Comparison of ENCODE assay signal across 14 cellular contexts in the genomic region with DNA sequence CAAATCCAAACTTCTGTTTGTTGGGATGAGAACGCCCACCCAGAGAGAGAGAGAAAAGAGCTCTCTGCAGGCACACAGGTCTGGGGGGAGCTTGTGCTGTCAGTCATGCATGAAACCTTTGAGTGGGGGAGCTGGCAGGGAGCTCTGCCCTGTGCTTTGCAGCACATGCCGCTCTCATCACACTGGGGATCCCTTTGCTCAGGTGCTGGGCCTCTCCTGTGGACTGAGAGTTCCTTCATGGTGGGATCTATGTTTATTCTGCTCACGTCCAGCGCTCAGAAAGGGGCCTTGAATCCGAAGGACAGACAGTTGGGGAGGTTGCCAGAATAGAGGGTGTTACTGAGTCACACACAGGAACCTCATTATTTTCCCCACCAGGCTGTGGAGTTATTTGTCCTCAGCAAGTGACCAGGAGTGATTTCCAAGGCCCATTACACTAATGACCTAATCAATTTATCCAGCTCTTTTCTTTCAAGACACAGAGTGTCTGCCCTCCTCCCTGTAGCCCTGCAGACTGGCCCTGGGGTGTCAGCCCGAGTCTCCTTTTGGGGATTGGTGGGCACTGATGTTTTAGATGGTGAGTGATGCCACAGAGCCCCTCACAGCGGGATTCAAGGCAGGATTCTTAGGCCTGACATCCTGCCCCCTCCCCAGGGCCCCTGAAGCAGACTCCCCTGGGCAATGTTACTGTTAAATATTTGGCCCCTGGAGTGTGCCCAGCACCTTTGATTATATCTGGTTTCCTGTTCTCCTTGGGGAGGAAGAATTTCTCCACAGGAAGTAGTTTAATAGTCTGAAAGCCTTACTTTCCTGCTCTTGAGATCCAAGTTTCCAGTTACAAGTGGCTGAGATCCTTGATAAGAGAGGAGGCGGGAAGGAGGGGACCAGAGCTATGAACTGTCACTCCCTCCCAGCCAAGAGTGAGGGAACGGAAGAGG. TPM values are rescaled to one million over a fixed set of nuclear protein-coding genes. Genes with fewer than 3 reads are reported as not detected.
A peak's percentile ranks its signal among the peaks of the same experiment; 100 is the strongest.
DNase-seq lines count a peak whose midpoint lies in the region; ATAC-seq and TF ChIP-seq lines count a peak whose summit lies in the region.
"Had no signal": no experiment of that assay in that cellular context is flagged by ENCODE, and none has a peak within 500 bp of the region (broad histone marks: within the 10 kb centered on the region; RNA-seq: fewer than 3 reads in every experiment).

No MANE protein-coding gene starts in this region.

- H3K27me3 ChIP-seq in skeletal muscle satellite cell (ENCODE audit: control insufficient read depth, insufficient read depth, low read length) (no peaks in the 10 kb centered on the region), suprapubic skin (peaks cover 3% of the 10 kb centered on the region)
- H3K27me3 ChIP-seq: transverse colon had no signal

- TF ChIP-seq EP300 in suprapubic skin (IDR thresholded peaks at IDR 0.05), result no peak

- H3K4me2 ChIP-seq in skeletal muscle satellite cell (ENCODE audit: low read length), result no peak overlapping the region

- WGBS in suprapubic skin, result 98% methylated on average over 6 of the region's 9 CpGs

- ATAC-seq in GM19328 (IDR thresholded peaks at IDR 0.05; ENCODE audit: unreplicated experiment) (no peak), HG02610 (IDR thresholded peaks at IDR 0.05; ENCODE audit: unreplicated experiment) (no peak)

- no peak for TF ChIP-seq POLR2A in suprapubic skin (IDR thresholded peaks at IDR 0.05)

- H3K4me1 ChIP-seq in skeletal muscle satellite cell (ENCODE audit: control insufficient read depth, insufficient read depth, low read length), result peaks cover 29% of the 10 kb centered on the region
- peaks cover 8% of the 10 kb centered on the region for H3K4me1 ChIP-seq in suprapubic skin
- H3K4me1 ChIP-seq: prostate gland had no signal

- TF ChIP-seq CTCF in suprapubic skin (IDR thresholded peaks at IDR 0.05), result no peak

- no peak overlapping the region for H3K27ac ChIP-seq in SK-N-MC
- H3K27ac ChIP-seq in suprapubic skin, result no peak overlapping the region
- H3K27ac ChIP-seq: esophagus muscularis mucosa, prostate gland had no signal

- DNase-seq in HT1080 (ENCODE audit: low read depth) (peak; percentile 48), SK-N-MC (ENCODE audit: low read depth, low spot score) (peak; percentile 32), hippocampal formation (lab: John Stamatoyannopoulos, UW) (peak; percentile 44 to 52), suprapubic skin (ENCODE audit: low spot score in 2 of 2) (no peak)
- no peak for DNase-seq in central memory CD4-positive, alpha-beta T cell
- DNase-seq: left cardiac atrium; NK-92 treated with Interleukin-12 subunit alpha and Interleukin-12 subunit beta, amount 100 ng/mL, for 24 hours; transverse colon had no signal

- H3K9ac ChIP-seq in SK-N-MC (ENCODE audit: insufficient read length) (no peak overlapping the region), skeletal muscle satellite cell (ENCODE audit: low read depth, low read length) (peak overlapping the region; percentile 24)

- H3K36me3 ChIP-seq in SK-N-MC (ENCODE audit: insufficient read depth, low read length) (no peaks in the 10 kb centered on the region), skeletal muscle satellite cell (ENCODE audit: insufficient read depth, low read length) (no peaks in the 10 kb centered on the region), suprapubic skin (no peaks in the 10 kb centered on the region)
- H3K36me3 ChIP-seq: esophagus muscularis mucosa, prostate gland, transverse colon had no signal

- no peaks in the 10 kb centered on the region for H3K9me3 ChIP-seq in SK-N-MC (ENCODE audit: low read depth, low read length)
- no peaks in the 10 kb centered on the region for H3K9me3 ChIP-seq in skeletal muscle satellite cell (replicated peaks; ENCODE audit: low read length)
- no peaks in the 10 kb centered on the region for H3K9me3 ChIP-seq in suprapubic skin
- H3K9me3 ChIP-seq: prostate gland had no signal

- H3K4me3 ChIP-seq in SK-N-MC (no peak overlapping the region), skeletal muscle satellite cell (ENCODE audit: low read length) (no peak overlapping the region), suprapubic skin (no peak overlapping the region)
- H3K4me3 ChIP-seq: esophagus muscularis mucosa, prostate gland, transverse colon had no signal

RNA-seq across cellular contexts. Expression of a gene that starts 22.3 kb away (rescaled TPM):
- total RNA-seq in HT1080 (2014; rRNA removed; shearing (Covaris generic)), result not detected in 2 replicates
- not detected in 2 replicates for polyA plus RNA-seq in HT1080 (2015; cell fraction: cytosol; rRNA removed)
- polyA plus RNA-seq in HT1080 (2015; cell fraction: nucleus; rRNA removed), result not detected in 2 replicates
- total RNA-seq in skeletal muscle satellite cell (2012; rRNA removed), result 0.51 and 27.7 TPM in 2 replicates
- under 1 TPM in 1 of 4 donors, not detected in 3; 0.26 TPM for total RNA-seq in suprapubic skin
- total RNA-seq: esophagus muscularis mucosa; left cardiac atrium; T-helper 1 cell treated with Interleukin-12 subunit alpha and Interleukin-12 subunit beta and Interleukin-4 antibody, amounts not matched to agents 30 ng/mL and 1 ng/mL, for 36 hours; transverse colon had no signal

RNA-seq across cellular contexts. Expression of a gene that starts 25.8 kb away (rescaled TPM):
- total RNA-seq in HT1080 (2014; rRNA removed; shearing (Covaris generic)), result 3.8 and 6.2 TPM in 2 replicates
- polyA plus RNA-seq in HT1080 (2015; cell fraction: cytosol; rRNA removed), result 2.3 and 3.5 TPM in 2 replicates
- polyA plus RNA-seq in HT1080 (2015; cell fraction: nucleus; rRNA removed), result 3.4 and 6.7 TPM in 2 replicates
- total RNA-seq in skeletal muscle satellite cell (2012; rRNA removed), result 0.25 and 2.2 TPM in 2 replicates
- 1 to 10 TPM; 3.4 to 8.2 (median 5.6) TPM for total RNA-seq in suprapubic skin
- total RNA-seq: T-helper 1 cell treated with Interleukin-12 subunit alpha and Interleukin-12 subunit beta and Interleukin-4 antibody, amounts not matched to agents 30 ng/mL and 1 ng/mL, for 36 hours had no signal

RNA-seq across cellular contexts. Expression of a gene that starts 33.2 kb away (rescaled TPM):
- total RNA-seq in HT1080 (2014; rRNA removed; shearing (Covaris generic)), result 3.3 and 5.7 TPM in 2 replicates
- polyA plus RNA-seq in HT1080 (2015; cell fraction: cytosol; rRNA removed), result 0.37 and 0.43 TPM in 2 replicates
- polyA plus RNA-seq in HT1080 (2015; cell fraction: nucleus; rRNA removed), result 3.2 and 4.4 TPM in 2 replicates
- total RNA-seq in skeletal muscle satellite cell (2012; rRNA removed), result 4.6 and 63.6 TPM in 2 replicates
- total RNA-seq in suprapubic skin, result 100 to 1,000 TPM; 100 to 257 (median 128) TPM
- total RNA-seq: T-helper 1 cell treated with Interleukin-12 subunit alpha and Interleukin-12 subunit beta and Interleukin-4 antibody, amounts not matched to agents 30 ng/mL and 1 ng/mL, for 36 hours had no signal

Comparison
In these comparisons a context has a peak if more than half of its experiments do, and no peak if none do; other contexts are left out.
1. DNase-seq: peak in HT1080 (single experiment), SK-N-MC (single experiment) and hippocampal formation (2 of 2); none in central memory CD4-positive, alpha-beta T cell (single experiment) and suprapubic skin (0 of 2).
2. RNA of a gene that starts 33.2 kb away (total RNA-seq): 100 to 257 TPM in suprapubic skin; 3.3 to 5.7 TPM in HT1080; every median in the first group is over 10 times any median in the second.